ENCODE assay signal across 8 cellular contexts in genomic region chr10:97427571-97428179, GRCh38. TPM values are rescaled to one million over a fixed set of nuclear protein-coding genes. Genes with fewer than 3 reads are reported as not detected.
DNase-seq lines count a peak whose midpoint lies in the region; ATAC-seq and TF ChIP-seq lines count a peak whose summit lies in the region.

No MANE protein-coding gene starts in this region.

- CTCF ChIA-PET in activated CD4-positive, alpha-beta memory T cell treated with anti-CD3 and anti-CD28 coated beads, Interleukin-2, amount 10 ng/mL, durations not matched to agents 7 days and 5 days (lab: Charles Lee) = interaction anchor here (0.7 to 2.4 kb wide), 9 partner anchors 12 to 149 kb away, joined by 3 to 22 read pairs (median 4); partner anchors contain the start of genes EXOSC1, RRP12 and ZDHHC16

- no peaks in the 10 kb centered on the region for H3K27me3 ChIP-seq in BLaER1 treated with 17β-estradiol and CSF1 and Interleukin-3, amounts not matched to agents 10 nM and 100 nM
- H3K27me3 ChIP-seq in HUES48 (ENCODE audit: control insufficient read depth, insufficient read depth, low read length) (no peaks in the 10 kb centered on the region), heart left ventricle (no peaks in the 10 kb centered on the region), psoas muscle (ENCODE audit: insufficient read depth in 3 of 3, low read length in 2 of 3) (no peaks in the 10 kb centered on the region)

- intact Hi-C loops in heart left ventricle (cut with DNase I) (loop anchor here in 1 of 10 donors (2.0 kb wide), 1 partner anchor 17 kb away; no protein-coding TSS in a partner anchor), psoas muscle (cut with DNase I) (no loop called here), sciatic nerve (cut with DNase I) (no loop called here)

- peaks cover 58% of the 10 kb centered on the region for H3K36me3 Mint-ChIP-seq in activated CD4-positive, alpha-beta memory T cell treated with anti-CD3 and anti-CD28 coated beads, Interleukin-2, amount 10 ng/mL, durations not matched to agents 7 days and 5 days (ENCODE audit: low read depth)

- peaks cover 33 to 58% (median 53%) of the 10 kb centered on the region in 11 experiments; a peak in 21 of 22 replicates for H4K20me1 ChIP-seq in BLaER1 treated with 17β-estradiol and CSF1 and Interleukin-3, amounts not matched to agents 10 nM and 100 nM

- H3K9me3 Mint-ChIP-seq in activated CD4-positive, alpha-beta memory T cell treated with anti-CD3 and anti-CD28 coated beads, Interleukin-2, amount 10 ng/mL, durations not matched to agents 7 days and 5 days = no peaks in the 10 kb centered on the region

- peak; percentile 50 for DNase-seq in activated CD4-positive, alpha-beta memory T cell treated with anti-CD3 and anti-CD28 coated beads, Interleukin-2, amount 10 ng/mL, durations not matched to agents 7 days and 5 days
- DNase-seq in heart left ventricle (no peak), psoas muscle (no peak), sciatic nerve (ENCODE audit: low spot score) (no peak)

- H3K4me3 ChIP-seq in BLaER1 treated with 17β-estradiol and CSF1 and Interleukin-3, amounts not matched to agents 10 nM and 100 nM = peak overlapping the region; percentile 82 to 100 (median 92)
- H3K4me3 ChIP-seq in HUES48 (ENCODE audit: low read depth, low read length) (peak overlapping the region; percentile 95), heart left ventricle (peak overlapping the region in 11 of 12 donors; percentile 17 to 99 (median 83)), psoas muscle (peak overlapping the region; percentile 94)

- peak overlapping the region; percentile 90 for H3K4me3 Mint-ChIP-seq in activated CD4-positive, alpha-beta memory T cell treated with anti-CD3 and anti-CD28 coated beads, Interleukin-2, amount 10 ng/mL, durations not matched to agents 7 days and 5 days

- H3K4me1 ChIP-seq in BLaER1 treated with 17β-estradiol and CSF1 and Interleukin-3, amounts not matched to agents 10 nM and 100 nM = peaks cover 43 to 68% (median 61%) of the 10 kb centered on the region in 10 experiments
- H3K4me1 ChIP-seq in HUES48 (ENCODE audit: control insufficient read depth, insufficient read depth, low read length) = peaks cover 10% of the 10 kb centered on the region
- H3K4me1 ChIP-seq in heart left ventricle = peaks cover 3 to 54% (median 27%) of the 10 kb centered on the region in 12 donors
- H3K4me1 ChIP-seq in psoas muscle = peaks cover 30% of the 10 kb centered on the region

- peak overlapping the region; percentile 29 to 96 (median 93); a peak in 20 of 22 replicates for H3K27ac ChIP-seq in BLaER1 treated with 17β-estradiol and CSF1 and Interleukin-3, amounts not matched to agents 10 nM and 100 nM
- peak overlapping the region; percentile 94 for H3K27ac ChIP-seq in HUES48 (ENCODE audit: low read depth, low read length)
- peak overlapping the region in 11 of 12 donors; percentile 78 to 96 (median 93) for H3K27ac ChIP-seq in heart left ventricle
- peak overlapping the region; percentile 91 for H3K27ac ChIP-seq in psoas muscle

- no peak for TF ChIP-seq POLR2A in heart left ventricle (IDR thresholded peaks at IDR 0.05)

- no peaks in the 10 kb centered on the region for H3K27me3 Mint-ChIP-seq in activated CD4-positive, alpha-beta memory T cell treated with anti-CD3 and anti-CD28 coated beads, Interleukin-2, amount 10 ng/mL, durations not matched to agents 7 days and 5 days

- H3K4me1 Mint-ChIP-seq in activated CD4-positive, alpha-beta memory T cell treated with anti-CD3 and anti-CD28 coated beads, Interleukin-2, amount 10 ng/mL, durations not matched to agents 7 days and 5 days = peaks cover 44% of the 10 kb centered on the region

- H3K9ac ChIP-seq in BLaER1 treated with 17β-estradiol and CSF1 and Interleukin-3, amounts not matched to agents 10 nM and 100 nM = peak overlapping the region; percentile 89 to 97 (median 94)
- H3K9ac ChIP-seq in HUES48 (ENCODE audit: low read depth, low read length) = peak overlapping the region; percentile 94

- peak overlapping the region; percentile 87 to 100 (median 97) for H3K4me2 ChIP-seq in BLaER1 treated with 17β-estradiol and CSF1 and Interleukin-3, amounts not matched to agents 10 nM and 100 nM

- no peaks in the 10 kb centered on the region; a peak in 1 of 22 replicates for H3K9me3 ChIP-seq in BLaER1 treated with 17β-estradiol and CSF1 and Interleukin-3, amounts not matched to agents 10 nM and 100 nM (replicated peaks in 1 of 11)
- H3K9me3 ChIP-seq in HUES48 (ENCODE audit: control insufficient read depth, insufficient read depth, low read length) = no peaks in the 10 kb centered on the region
- H3K9me3 ChIP-seq in heart left ventricle = no peaks in the 10 kb centered on the region
- H3K9me3 ChIP-seq in psoas muscle = no peaks in the 10 kb centered on the region

- TF ChIP-seq CTCF in heart left ventricle (IDR thresholded peaks at IDR 0.05) = no peak
- no peak for TF ChIP-seq CTCF in psoas muscle (IDR thresholded peaks at IDR 0.05)

- POLR2A ChIA-PET in activated CD4-positive, alpha-beta memory T cell treated with anti-CD3 and anti-CD28 coated beads, Interleukin-2, amount 10 ng/mL, durations not matched to agents 7 days and 5 days (lab: Charles Lee) = interaction anchor here (1.1 to 4.2 kb wide), 10 partner anchors 9 to 214 kb away, joined by 3 to 37 read pairs (median 5); partner anchors contain the start of genes EXOSC1, FRAT1, RRP12 and ZDHHC16

- ATAC-seq in heart left ventricle = peak in 3 of 4 donors; percentile 0 to 18 (median 2)
- ATAC-seq in psoas muscle = no peak
- no peak for ATAC-seq in HG02798 (IDR thresholded peaks at IDR 0.05; ENCODE audit: poor library complexity, unreplicated experiment)
- no peak for ATAC-seq in sciatic nerve
- no peak for ATAC-seq in GM19023 (IDR thresholded peaks at IDR 0.05; ENCODE audit: unreplicated experiment)

- WGBS in heart left ventricle, 4 donors = 12 to 18% (median 13%) methylated on average over 7 to 9 of the region's 9 CpGs
- WGBS in psoas muscle, 3 donors = 18 to 29% (median 21%) methylated on average over 9 of the region's 9 CpGs

- peaks cover 42 to 57% (median 55%) of the 10 kb centered on the region in 11 experiments for H3K36me3 ChIP-seq in BLaER1 treated with 17β-estradiol and CSF1 and Interleukin-3, amounts not matched to agents 10 nM and 100 nM
- H3K36me3 ChIP-seq in HUES48 (ENCODE audit: control insufficient read depth, insufficient read depth, low read length) (peaks cover 51% of the 10 kb centered on the region), heart left ventricle (peaks cover 0 to 44% (median 31%) of the 10 kb centered on the region in 9 donors), psoas muscle (ENCODE audit: insufficient read depth in 1 of 2, low read depth in 1 of 2) (peaks cover 6 to 46% of the 10 kb centered on the region in 2 donors)

- H3K27ac Mint-ChIP-seq in activated CD4-positive, alpha-beta memory T cell treated with anti-CD3 and anti-CD28 coated beads, Interleukin-2, amount 10 ng/mL, durations not matched to agents 7 days and 5 days = peak overlapping the region; percentile 92

RNA-seq across cellular contexts. Expression of gene PGAM1, which starts 1.7 kb away (rescaled TPM):
- 100 to 1,000 TPM; 509 to 514 TPM for total RNA-seq in activated CD4-positive, alpha-beta memory T cell treated with anti-CD3 and anti-CD28 coated beads, Interleukin-2, amount 10 ng/mL, durations not matched to agents 7 days and 5 days
- 100 to 1,000 TPM; 204 to 343 (median 250) TPM for total RNA-seq in heart left ventricle
- 100 to 1,000 TPM in 1 of 2 donors, 10 to 100 TPM in 1; 41.6 to 436 TPM for polyA plus RNA-seq in heart left ventricle
- total RNA-seq in psoas muscle = 10 to 100 TPM; 41.5 to 65.5 (median 46.6) TPM
- polyA plus RNA-seq in psoas muscle = 100 to 1,000 TPM in 2 of 3 donors, 10 to 100 TPM in 1; 36.2 to 186 (median 112) TPM
- total RNA-seq in sciatic nerve = 117 TPM

RNA-seq across cellular contexts. Expression of gene EXOSC1, which starts 18.1 kb away (rescaled TPM):
- total RNA-seq in activated CD4-positive, alpha-beta memory T cell treated with anti-CD3 and anti-CD28 coated beads, Interleukin-2, amount 10 ng/mL, durations not matched to agents 7 days and 5 days = 10 to 100 TPM; 49.3 to 49.8 TPM
- total RNA-seq in heart left ventricle = 10 to 100 TPM; 14.8 to 24.6 (median 16.9) TPM
- 10 to 100 TPM; 26.0 to 34.5 TPM for polyA plus RNA-seq in heart left ventricle
- total RNA-seq in psoas muscle = 10 to 100 TPM; 14.0 to 20.4 (median 19.8) TPM
- 10 to 100 TPM; 26.4 to 36.5 (median 29.4) TPM for polyA plus RNA-seq in psoas muscle
- total RNA-seq in sciatic nerve = 37.0 TPM

RNA-seq across cellular contexts. Expression of gene ZDHHC16, which starts 18.3 kb away (rescaled TPM):
- 10 to 100 TPM; 33.9 to 35.7 TPM for total RNA-seq in activated CD4-positive, alpha-beta memory T cell treated with anti-CD3 and anti-CD28 coated beads, Interleukin-2, amount 10 ng/mL, durations not matched to agents 7 days and 5 days
- total RNA-seq in heart left ventricle (10 to 100 TPM; 16.2 to 36.8 (median 25.2) TPM), psoas muscle (10 to 100 TPM; 19.7 to 24.5 (median 22.7) TPM), sciatic nerve (32.1 TPM)
- polyA plus RNA-seq in heart left ventricle (10 to 100 TPM; 21.3 to 59.5 TPM), psoas muscle (10 to 100 TPM; 23.2 to 44.9 (median 24.6) TPM)

RNA-seq across cellular contexts. Expression of gene RRP12, which starts 26.5 kb away (rescaled TPM):
- total RNA-seq in activated CD4-positive, alpha-beta memory T cell treated with anti-CD3 and anti-CD28 coated beads, Interleukin-2, amount 10 ng/mL, durations not matched to agents 7 days and 5 days = 10 to 100 TPM; 16.2 to 18.1 TPM
- total RNA-seq in heart left ventricle (10 to 100 TPM in 8 of 9 donors, 1 to 10 TPM in 1; 6.0 to 34.1 (median 18.3) TPM), psoas muscle (100 to 1,000 TPM in 1 of 4 donors, 10 to 100 TPM in 3; 64.7 to 105 (median 76.4) TPM), sciatic nerve (19.6 TPM)
- polyA plus RNA-seq in heart left ventricle (10 to 100 TPM; 32.7 to 61.2 TPM), psoas muscle (100 to 1,000 TPM in 1 of 3 donors, 10 to 100 TPM in 2; 46.5 to 114 (median 76.4) TPM)

Comparison
In these comparisons a context has a peak if more than half of its experiments do, and no peak if none do; other contexts are left out.
1. ATAC-seq: peak in heart left ventricle (3 of 4); none in psoas muscle (0 of 4), HG02798 (single experiment), sciatic nerve (single experiment) and GM19023 (single experiment).
2. Peak in every context shown above with its lines, with median percentiles within 50 percentile points of each other: H3K27ac ChIP-seq and H3K4me3 ChIP-seq.